12 cellular contexts compared by ENCODE assay signal in genomic region chr5:161549106-161549505, GRCh38. TPM values are rescaled to one million over a fixed set of nuclear protein-coding genes. Genes with fewer than 3 reads are reported as not detected.
A peak's percentile ranks its signal among the peaks of the same experiment; 100 is the strongest.
DNase-seq lines count a peak whose midpoint lies in the region; ATAC-seq lines count a peak whose summit lies in the region.
"Had no signal": no experiment of that assay in that cellular context is flagged by ENCODE, and none has a peak within 500 bp of the region (broad histone marks: within the 10 kb centered on the region; RNA-seq: fewer than 3 reads in every experiment).

No MANE protein-coding gene starts in this region.

- peaks cover 8% of the 10 kb centered on the region for H3K4me1 ChIP-seq in ectodermal cell (ENCODE audit: control insufficient read depth, insufficient read depth, low read length)
- H3K4me1 ChIP-seq in mesodermal cell (ENCODE audit: control insufficient read depth, insufficient read depth, low read length, poor library complexity, severe bottlenecking): peaks cover 6% of the 10 kb centered on the region

- H3K9me3 ChIP-seq in ectodermal cell (ENCODE audit: control insufficient read depth, low read length) (no peaks in the 10 kb centered on the region), mesodermal cell (ENCODE audit: control insufficient read depth, low read length) (no peaks in the 10 kb centered on the region)
- H3K9me3 ChIP-seq: BLaER1 treated with 17β-estradiol and CSF1 and Interleukin-3, amounts not matched to agents 10 nM and 100 nM had no signal

- peaks cover 3 to 8% of the 10 kb centered on the region in 2 donors for H3K9me3 Mint-ChIP-seq in stimulated activated naive CD8-positive, alpha-beta T cell treated with anti-CD3 and anti-CD28 coated beads, Interleukin-15, amount 100 ng/mL, for 72 hours

- no peak overlapping the region for H3K27ac Mint-ChIP-seq in stimulated activated naive CD8-positive, alpha-beta T cell treated with anti-CD3 and anti-CD28 coated beads, Interleukin-15, amount 100 ng/mL, for 72 hours

- H3K27ac ChIP-seq in ectodermal cell (ENCODE audit: insufficient read depth, low read depth, low read length, poor library complexity, severe bottlenecking) (no peak overlapping the region), mesodermal cell (ENCODE audit: low read depth, low read length, severe bottlenecking) (no peak overlapping the region)
- H3K27ac ChIP-seq: BLaER1 treated with 17β-estradiol and CSF1 and Interleukin-3, amounts not matched to agents 10 nM and 100 nM; skin epidermis had no signal

- peak overlapping the region; percentile 43 for H3K4me3 ChIP-seq in ectodermal cell (ENCODE audit: insufficient read depth, low read depth, low read length)
- peak overlapping the region; percentile 42 for H3K4me3 ChIP-seq in mesodermal cell (ENCODE audit: extremely low read depth, insufficient read depth, low read length, poor library complexity, severe bottlenecking)

- DNase-seq in stimulated activated naive CD8-positive, alpha-beta T cell treated with anti-CD3 and anti-CD28 coated beads, Interleukin-15, amount 100 ng/mL, for 72 hours: no peak
- DNase-seq in stimulated activated naive CD8-positive, alpha-beta T cell treated with anti-CD3 and anti-CD28 coated beads, Interleukin-15, Interleukin-2, amounts not matched to agents 100 U/mL and 50 U/mL, for 24 hours: no peak
- DNase-seq in activated gamma-delta T cell (lab: John Stamatoyannopoulos, UW): no peak
- no peak for DNase-seq in NCI-H526 treated with DMSO at 0.1 percent for 48 hours (lab: John Stamatoyannopoulos, UW)
- DNase-seq: aorta, midbrain had no signal

- H3K27me3 ChIP-seq in ectodermal cell (ENCODE audit: control insufficient read depth, insufficient read depth, low read length, poor library complexity, severe bottlenecking): peaks cover 59% of the 10 kb centered on the region

- WGBS in ectodermal cell, 2 experiments: 1 to 5% methylated on average over 10 to 15 of the region's 15 CpGs
- 0% methylated on average over 3 of the region's 15 CpGs for WGBS in mesodermal cell (ENCODE audit: insufficient coverage in 2 of 2), 2 experiments

- ATAC-seq in stimulated activated naive CD8-positive, alpha-beta T cell treated with anti-CD3 and anti-CD28 coated beads, Interleukin-15, amount 100 ng/mL, for 72 hours: peak; percentile 27
- ATAC-seq in stimulated activated naive CD8-positive, alpha-beta T cell treated with anti-CD3 and anti-CD28 coated beads, Interleukin-15, Interleukin-2, amounts not matched to agents 100 U/mL and 50 U/mL, for 24 hours: no peak
- ATAC-seq in GM19023 (IDR thresholded peaks at IDR 0.05; ENCODE audit: unreplicated experiment) (no peak), GM19395 (IDR thresholded peaks at IDR 0.05; ENCODE audit: unreplicated experiment) (no peak)

- H3K36me3 ChIP-seq in ectodermal cell (ENCODE audit: control insufficient read depth, insufficient read depth, low read length) (no peaks in the 10 kb centered on the region), mesodermal cell (ENCODE audit: control insufficient read depth, insufficient read depth, low read length) (no peaks in the 10 kb centered on the region)
- H3K36me3 ChIP-seq: BLaER1 treated with 17β-estradiol and CSF1 and Interleukin-3, amounts not matched to agents 10 nM and 100 nM had no signal

- peaks cover 70% of the 10 kb centered on the region for H3K27me3 Mint-ChIP-seq in stimulated activated naive CD8-positive, alpha-beta T cell treated with anti-CD3 and anti-CD28 coated beads, Interleukin-15, amount 100 ng/mL, for 72 hours

- H3K4me1 Mint-ChIP-seq in stimulated activated naive CD8-positive, alpha-beta T cell treated with anti-CD3 and anti-CD28 coated beads, Interleukin-15, amount 100 ng/mL, for 72 hours: peaks cover 29% of the 10 kb centered on the region

- no peak overlapping the region for H3K4me3 Mint-ChIP-seq in stimulated activated naive CD8-positive, alpha-beta T cell treated with anti-CD3 and anti-CD28 coated beads, Interleukin-15, amount 100 ng/mL, for 72 hours

RNA-seq across cellular contexts. Expression of gene GABRB2, which starts 2.6 kb away (rescaled TPM):
- 0.67 TPM for polyA plus RNA-seq in ectodermal cell (2013, experiment 1 of 4)
- 0.59 TPM for polyA plus RNA-seq in ectodermal cell (2013, experiment 2 of 4)
- polyA plus RNA-seq in ectodermal cell (2013, experiment 3 of 4): 0.59 TPM
- polyA plus RNA-seq in ectodermal cell (2013, experiment 4 of 4): 0.57 TPM
- 1.00 TPM for polyA plus RNA-seq in mesodermal cell (2013, experiment 1 of 2)
- 0.96 TPM for polyA plus RNA-seq in mesodermal cell (2013, experiment 2 of 2)
